In the genomic region with DNA sequence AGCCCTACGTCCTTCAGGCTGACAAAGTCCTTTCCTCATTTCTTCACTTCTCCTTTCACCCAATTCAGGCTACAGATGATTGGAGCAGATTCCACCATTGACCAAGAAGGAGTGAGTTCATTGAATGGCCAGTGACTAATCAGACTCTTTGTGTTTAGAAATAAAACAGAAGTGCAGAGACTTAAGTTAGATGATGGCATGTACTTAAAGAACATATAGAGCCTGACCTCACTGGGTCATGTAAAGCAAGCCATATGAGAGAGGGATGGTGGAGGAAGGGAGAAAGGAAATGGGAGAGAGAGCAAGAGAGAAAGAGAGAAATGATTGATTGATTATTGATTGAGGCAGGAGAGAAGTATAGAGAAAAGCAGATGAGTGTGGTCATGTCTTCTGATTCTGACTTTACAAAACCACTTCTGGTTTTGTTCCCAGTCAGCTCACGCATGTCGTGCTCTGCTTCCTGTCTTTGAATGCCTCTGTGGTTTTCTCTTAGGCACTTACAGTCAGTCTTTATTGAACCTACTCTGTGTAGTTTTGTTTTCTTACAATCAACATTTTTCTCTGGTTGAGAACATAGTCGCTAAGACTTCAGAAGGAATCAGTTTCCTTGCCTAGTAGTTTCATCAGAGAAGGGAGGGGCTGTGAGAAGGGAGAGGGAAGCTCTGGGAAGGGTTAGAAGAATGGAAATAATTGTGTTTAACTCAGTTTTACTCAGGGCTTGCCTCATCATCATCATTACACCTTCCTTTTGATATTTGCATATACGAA, we compare ENCODE assay signal across 8 cellular contexts.
DNase-seq lines count a peak whose midpoint lies in the region; ATAC-seq, FAIRE-seq and TF ChIP-seq lines count a peak whose summit lies in the region.

No MANE protein-coding gene starts in this region.

- peak; percentile 99 for FAIRE-seq in GM18507 (lab: Jason Lieb, UNC)

- no peak for TF ChIP-seq CTCF in astrocyte of the spinal cord (IDR thresholded peaks at IDR 0.05; ENCODE audit: low read depth, low read length)
- no peak for TF ChIP-seq CTCF in upper lobe of right lung (IDR thresholded peaks at IDR 0.05)
- no peak for TF ChIP-seq CTCF in WERI-Rb-1 (IDR thresholded peaks at IDR 0.05; ENCODE audit: low read depth, low read length)

- H3K4me3 ChIP-seq in SJCRH30 (no peak overlapping the region), astrocyte of the spinal cord (ENCODE audit: low read depth, low read length) (no peak overlapping the region), mesenchymal stem cell (ENCODE audit: insufficient read depth in 1 of 2, low read depth in 1 of 2, low read length in 2 of 2) (peak overlapping the region in 1 of 2 experiments; percentile 37), upper lobe of right lung (no peak overlapping the region), WERI-Rb-1 (ENCODE audit: low read depth, low read length) (no peak overlapping the region), H7 (ENCODE audit: insufficient read depth, low read depth, low read length) (no peak overlapping the region)

- H3K4ac ChIP-seq in mesenchymal stem cell (ENCODE audit: low read depth in 1 of 2, low read length in 2 of 2) = peak overlapping the region in 1 of 2 experiments; percentile 80

- WGBS in mesenchymal stem cell = 51% methylated on average over 4 of the region's 5 CpGs

- H3K9ac ChIP-seq in mesenchymal stem cell (ENCODE audit: low read length) = peak overlapping the region; percentile 76

- peak overlapping the region; percentile 80 to 94 for H3K18ac ChIP-seq in mesenchymal stem cell (ENCODE audit: low read depth in 1 of 2, low read length in 2 of 2)

- H3K4me1 ChIP-seq in SJCRH30 (peaks cover 73% of the 10 kb centered on the region), mesenchymal stem cell (ENCODE audit: control insufficient read depth, insufficient read depth, low read depth, low read length) (no peaks in the 10 kb centered on the region), upper lobe of right lung (peaks cover 32% of the 10 kb centered on the region)

- no peak overlapping the region for H3K14ac ChIP-seq in mesenchymal stem cell (ENCODE audit: low read length in 2 of 2)

- H3K27me3 ChIP-seq in SJCRH30 = no peaks in the 10 kb centered on the region
- peaks cover 0 to 5% of the 10 kb centered on the region in 2 experiments for H3K27me3 ChIP-seq in mesenchymal stem cell (ENCODE audit: control insufficient read depth in 1 of 2, insufficient read depth in 1 of 2, low read length in 2 of 2)
- no peaks in the 10 kb centered on the region for H3K27me3 ChIP-seq in upper lobe of right lung
- no peaks in the 10 kb centered on the region for H3K27me3 ChIP-seq in WERI-Rb-1 (ENCODE audit: insufficient read depth, low read depth, severe bottlenecking)
- no peaks in the 10 kb centered on the region for H3K27me3 ChIP-seq in H7 (ENCODE audit: control insufficient read depth, insufficient read depth, low read length)

- H2AFZ ChIP-seq in mesenchymal stem cell (ENCODE audit: low read depth, low read length) = no peak overlapping the region

- H3K4me2 ChIP-seq in mesenchymal stem cell (ENCODE audit: low read length, poor library complexity, severe bottlenecking) = no peak overlapping the region

- no peak overlapping the region for H2AK5ac ChIP-seq in mesenchymal stem cell (ENCODE audit: low read length, severe bottlenecking)

- H3K36me3 ChIP-seq in SJCRH30 (no peaks in the 10 kb centered on the region), mesenchymal stem cell (ENCODE audit: control insufficient read depth in 1 of 2, insufficient read depth in 2 of 2, low read depth in 1 of 2, low read length in 2 of 2) (no peaks in the 10 kb centered on the region), upper lobe of right lung (no peaks in the 10 kb centered on the region), WERI-Rb-1 (no peaks in the 10 kb centered on the region), H7 (replicated peaks; ENCODE audit: control insufficient read depth, insufficient read depth, low read length) (no peaks in the 10 kb centered on the region)

- no peak overlapping the region for H3K23ac ChIP-seq in mesenchymal stem cell (ENCODE audit: low read length in 2 of 2)

- no peak overlapping the region for H2BK5ac ChIP-seq in mesenchymal stem cell (ENCODE audit: low read depth, low read length, poor library complexity, severe bottlenecking)

- H2BK12ac ChIP-seq in mesenchymal stem cell (ENCODE audit: low read length in 2 of 2) = peak overlapping the region in 1 of 2 experiments; percentile 80

- peak overlapping the region; percentile 52 for H4K91ac ChIP-seq in mesenchymal stem cell (ENCODE audit: low read length)

- H3K9me3 ChIP-seq in SJCRH30 (replicated peaks) (no peaks in the 10 kb centered on the region), mesenchymal stem cell (ENCODE audit: control insufficient read depth, low read length) (no peaks in the 10 kb centered on the region), upper lobe of right lung (no peaks in the 10 kb centered on the region), WERI-Rb-1 (ENCODE audit: severe bottlenecking) (no peaks in the 10 kb centered on the region)

- intact Hi-C loops in upper lobe of right lung (cut with DNase I) = no loop called here

- H2BK15ac ChIP-seq in mesenchymal stem cell (ENCODE audit: low read depth, poor library complexity, severe bottlenecking) = no peak overlapping the region

- peak overlapping the region; percentile 65 for H3K27ac ChIP-seq in SJCRH30
- no peak overlapping the region for H3K27ac ChIP-seq in mesenchymal stem cell (ENCODE audit: low read length, poor library complexity, severe bottlenecking)
- peak overlapping the region; percentile 82 for H3K27ac ChIP-seq in upper lobe of right lung
- no peak overlapping the region for H3K27ac ChIP-seq in WERI-Rb-1

- no peak overlapping the region for H4K8ac ChIP-seq in mesenchymal stem cell (ENCODE audit: low read length)

- in situ Hi-C loops in astrocyte of the spinal cord (cut with HindIII; ENCODE audit: low sequenced_read_pairs) = no loop called here

- no peaks in the 10 kb centered on the region for H3K79me1 ChIP-seq in mesenchymal stem cell (replicated peaks; ENCODE audit: low read length, poor library complexity, severe bottlenecking)

- DNase-seq in GM18507 (ENCODE audit: extremely low spot score, insufficient read length, low read depth) = peak; percentile 71
- peak in 1 of 2 experiments; percentile 34 for DNase-seq in SJCRH30
- DNase-seq in astrocyte of the spinal cord (ENCODE audit: low read depth, low spot score) = peak; percentile 91
- DNase-seq in mesenchymal stem cell = peak; percentile 99
- no peak for DNase-seq in upper lobe of right lung
- DNase-seq in WERI-Rb-1 = no peak
- no peak for DNase-seq in H7

- H2BK120ac ChIP-seq in mesenchymal stem cell (ENCODE audit: low read depth, low read length) = no peak overlapping the region

- peak; percentile 99 for ATAC-seq in HG02840 (IDR thresholded peaks at IDR 0.05; ENCODE audit: low FRiP score, unreplicated experiment)
- peak; percentile 81 for ATAC-seq in upper lobe of right lung

Comparison
In these comparisons a context has a peak if more than half of its experiments do, and no peak if none do; other contexts are left out.
1. DNase-seq: peak in GM18507 (single experiment), astrocyte of the spinal cord (single experiment) and mesenchymal stem cell (single experiment); none in upper lobe of right lung (single experiment), WERI-Rb-1 (single experiment) and H7 (single experiment).
2. H3K27ac ChIP-seq: peak in SJCRH30 (single experiment) and upper lobe of right lung (single experiment); none in mesenchymal stem cell (single experiment) and WERI-Rb-1 (single experiment).